ENCODE assay signal across 3 cellular contexts in the genomic region with DNA sequence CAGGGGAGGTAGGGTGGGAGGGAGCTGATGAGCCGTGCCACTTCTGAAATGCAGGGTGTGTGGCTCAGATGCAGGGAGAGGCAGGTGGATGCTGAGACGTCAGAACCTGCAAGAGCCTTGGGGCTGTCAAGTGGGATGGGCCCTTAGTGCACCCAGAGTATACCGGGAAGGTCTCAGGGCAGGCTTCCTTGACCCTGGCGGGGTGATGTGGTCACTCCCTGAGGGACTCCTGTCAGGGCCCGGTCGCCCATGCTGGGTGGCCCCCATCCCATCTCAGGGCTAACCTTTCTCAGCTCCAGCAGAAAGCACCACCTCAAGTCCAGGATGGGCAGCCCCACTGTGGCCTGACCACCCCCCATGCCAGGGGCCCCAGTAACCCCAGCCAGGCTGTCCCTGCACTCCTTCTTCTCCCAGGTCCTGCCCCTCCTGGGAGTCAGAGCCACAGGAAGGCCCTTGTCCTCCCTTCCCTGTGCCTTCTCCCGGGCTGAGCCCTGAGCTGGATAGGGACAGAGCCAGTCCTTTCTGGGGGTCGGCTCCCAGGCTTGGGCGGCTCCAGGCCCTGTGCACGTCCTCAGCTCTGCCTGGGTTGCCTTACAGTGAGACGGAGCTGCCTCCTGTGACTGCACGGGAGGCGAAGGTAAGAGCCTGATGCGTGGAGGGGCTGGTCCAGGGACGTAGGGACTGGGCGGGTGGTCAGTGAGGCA. TPM values are rescaled to one million over a fixed set of nuclear protein-coding genes. Genes with fewer than 3 reads are reported as not detected.
"Had no signal": no experiment of that assay in that cellular context is flagged by ENCODE, and none has a peak within 500 bp of the region (broad histone marks: within the 10 kb centered on the region; RNA-seq: fewer than 3 reads in every experiment).

No MANE protein-coding gene starts in this region.

RNA-seq across cellular contexts. Expression of a gene that starts 16.1 kb away (rescaled TPM):
- total RNA-seq: bronchial epithelial cell, epithelial cell of proximal tubule, lung microvascular endothelial cell had no signal
